1 cellular context compared by ENCODE assay signal in genomic region chr10:113711142-113711541, GRCh38.
TF ChIP-seq lines count a peak whose summit lies in the region.

No MANE protein-coding gene starts in this region.

TF ChIP-seq in WTC11, 78 proteins besides CTCF, POLR2A, EP300 and RAD21 (continued from another document):
- TF ChIP-seq, protein P1, sequence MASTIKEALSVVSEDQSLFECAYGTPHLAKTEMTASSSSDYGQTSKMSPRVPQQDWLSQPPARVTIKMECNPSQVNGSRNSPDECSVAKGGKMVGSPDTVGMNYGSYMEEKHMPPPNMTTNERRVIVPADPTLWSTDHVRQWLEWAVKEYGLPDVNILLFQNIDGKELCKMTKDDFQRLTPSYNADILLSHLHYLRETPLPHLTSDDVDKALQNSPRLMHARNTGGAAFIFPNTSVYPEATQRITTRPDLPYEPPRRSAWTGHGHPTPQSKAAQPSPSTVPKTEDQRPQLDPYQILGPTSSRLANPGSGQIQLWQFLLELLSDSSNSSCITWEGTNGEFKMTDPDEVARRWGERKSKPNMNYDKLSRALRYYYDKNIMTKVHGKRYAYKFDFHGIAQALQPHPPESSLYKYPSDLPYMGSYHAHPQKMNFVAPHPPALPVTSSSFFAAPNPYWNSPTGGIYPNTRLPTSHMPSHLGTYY (CRISPR knock-in tag; IDR thresholded peaks at IDR 0.05), result no peak
- TF ChIP-seq, protein P2, sequence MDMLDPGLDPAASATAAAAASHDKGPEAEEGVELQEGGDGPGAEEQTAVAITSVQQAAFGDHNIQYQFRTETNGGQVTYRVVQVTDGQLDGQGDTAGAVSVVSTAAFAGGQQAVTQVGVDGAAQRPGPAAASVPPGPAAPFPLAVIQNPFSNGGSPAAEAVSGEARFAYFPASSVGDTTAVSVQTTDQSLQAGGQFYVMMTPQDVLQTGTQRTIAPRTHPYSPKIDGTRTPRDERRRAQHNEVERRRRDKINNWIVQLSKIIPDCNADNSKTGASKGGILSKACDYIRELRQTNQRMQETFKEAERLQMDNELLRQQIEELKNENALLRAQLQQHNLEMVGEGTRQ (CRISPR knock-in tag; IDR thresholded peaks at IDR 0.05), result no peak
- no peak for TF ChIP-seq ATF1 (CRISPR knock-in tag; IDR thresholded peaks at IDR 0.05)
